ENCODE assay signal across 9 cellular contexts in the genomic region with DNA sequence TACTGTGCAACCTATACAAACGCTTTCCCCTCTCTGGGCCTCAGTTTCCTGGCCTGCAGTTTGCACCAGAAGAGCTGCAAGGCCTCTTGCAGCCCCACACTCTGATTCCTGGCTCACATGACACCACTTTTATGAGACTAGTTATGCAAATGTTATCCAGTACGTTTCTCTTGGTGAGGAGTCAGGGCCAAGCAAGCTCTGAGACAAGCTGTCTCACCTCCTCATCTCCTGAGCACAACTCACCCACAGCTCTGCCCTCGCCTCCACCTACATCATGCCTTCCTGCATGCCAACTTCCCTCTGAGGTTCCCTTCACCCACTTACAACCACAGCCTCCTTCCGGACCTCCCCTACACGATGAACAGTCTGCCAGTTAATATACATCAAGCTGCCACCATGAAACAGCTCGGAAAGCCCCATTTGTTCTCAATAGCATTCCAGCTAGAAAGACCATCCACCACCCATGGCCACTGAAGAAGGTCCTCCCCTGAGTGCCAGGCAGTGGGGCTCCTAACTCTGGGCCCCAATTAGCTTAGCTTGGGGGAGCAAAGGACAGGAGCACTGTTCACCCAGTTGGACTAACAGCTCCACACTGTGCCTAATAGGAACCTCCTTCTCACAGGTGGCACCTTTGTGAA. TPM values are rescaled to one million over a fixed set of nuclear protein-coding genes. Genes with fewer than 3 reads are reported as not detected.
DNase-seq lines count a peak whose midpoint lies in the region; ATAC-seq and TF ChIP-seq lines count a peak whose summit lies in the region.
"Had no signal": no experiment of that assay in that cellular context is flagged by ENCODE, and none has a peak within 500 bp of the region (broad histone marks: within the 10 kb centered on the region; RNA-seq: fewer than 3 reads in every experiment).

No MANE protein-coding gene starts in this region.

- peak; percentile 69 for DNase-seq in activated T-cell treated with anti-CD3 and anti-CD28 coated beads, Interleukin-2, amount 50 U/mL, for 24 hours
- DNase-seq in stimulated activated CD4-positive, alpha-beta T cell treated with anti-CD3 and anti-CD28 coated beads, Interleukin-4, amount 100 ng/mL, for 4 hours, result peak; percentile 46 to 83
- no peak for DNase-seq in NCI-H446 (lab: John Stamatoyannopoulos, UW)
- DNase-seq in SW 1271 (lab: John Stamatoyannopoulos, UW), result no peak
- no peak for DNase-seq in LoVo (ENCODE audit: low spot score)
- DNase-seq in colonic mucosa, result no peak

- peak; percentile 44 for ATAC-seq in GM18868 (IDR thresholded peaks at IDR 0.05; ENCODE audit: unreplicated experiment)

- no peaks in the 10 kb centered on the region for H4K20me1 ChIP-seq in Loucy (ENCODE audit: insufficient read depth, low read length, poor library complexity, severe bottlenecking)

- H3K27ac ChIP-seq in colonic mucosa, result no peak overlapping the region

- peaks cover 75% of the 10 kb centered on the region for H3K4me1 ChIP-seq in Loucy (ENCODE audit: insufficient read depth, low read length, poor library complexity, severe bottlenecking)
- H3K4me1 ChIP-seq in colonic mucosa, result no peaks in the 10 kb centered on the region

- no peaks in the 10 kb centered on the region for H3K27me3 ChIP-seq in Loucy (ENCODE audit: insufficient read depth, low read length, poor library complexity, severe bottlenecking)
- no peaks in the 10 kb centered on the region for H3K27me3 ChIP-seq in colonic mucosa

- H2AFZ ChIP-seq in Loucy (ENCODE audit: low read length), result no peak overlapping the region

- intact Hi-C loops in colonic mucosa (cut with DNase I), result no loop called here

- H3K27me3 Mint-ChIP-seq in activated T-cell treated with anti-CD3 and anti-CD28 coated beads, Interleukin-2, amount 50 U/mL, for 24 hours, result no peaks in the 10 kb centered on the region

- H3K4me3 ChIP-seq in Loucy (ENCODE audit: low read length, poor library complexity, severe bottlenecking) (peak overlapping the region; percentile 63), colonic mucosa (no peak overlapping the region)
- H3K4me3 ChIP-seq: skin epidermis had no signal

- peak overlapping the region; percentile 85 for H3K27ac Mint-ChIP-seq in activated T-cell treated with anti-CD3 and anti-CD28 coated beads, Interleukin-2, amount 50 U/mL, for 24 hours

- H3K9me2 ChIP-seq in Loucy (replicated peaks; ENCODE audit: low read depth, low read length), result no peaks in the 10 kb centered on the region

- H3F3A ChIP-seq in Loucy (ENCODE audit: low read depth), result peaks cover 14% of the 10 kb centered on the region

- TF ChIP-seq CTCF in Loucy (conservative IDR thresholded peaks at IDR 0.05; ENCODE audit: low read length) (no peak), colonic mucosa (IDR thresholded peaks at IDR 0.05) (no peak)

- H3K9ac ChIP-seq in Loucy (ENCODE audit: low read depth, low read length, poor library complexity, severe bottlenecking), result peak overlapping the region; percentile 80
- H3K9ac ChIP-seq in colonic mucosa (ENCODE audit: low read depth in 2 of 2, low read length in 2 of 2), result no peak overlapping the region

- no peaks in the 10 kb centered on the region for H3K79me2 ChIP-seq in Loucy (ENCODE audit: insufficient read depth, low read length)

- peak overlapping the region; percentile 31 for H3K4me3 Mint-ChIP-seq in activated T-cell treated with anti-CD3 and anti-CD28 coated beads, Interleukin-2, amount 50 U/mL, for 24 hours

- H3K9me3 ChIP-seq in Loucy (ENCODE audit: insufficient read depth, low read depth, low read length), result no peaks in the 10 kb centered on the region
- H3K9me3 ChIP-seq in colonic mucosa, result no peaks in the 10 kb centered on the region

- H3K4me1 Mint-ChIP-seq in activated T-cell treated with anti-CD3 and anti-CD28 coated beads, Interleukin-2, amount 50 U/mL, for 24 hours (ENCODE audit: low read depth), result peaks cover 86% of the 10 kb centered on the region

- H3K4me2 ChIP-seq in Loucy (ENCODE audit: low read depth, low read length, poor library complexity, severe bottlenecking), result peak overlapping the region; percentile 81

- no peaks in the 10 kb centered on the region for H3K36me3 Mint-ChIP-seq in activated T-cell treated with anti-CD3 and anti-CD28 coated beads, Interleukin-2, amount 50 U/mL, for 24 hours (ENCODE audit: low read depth)

- no peaks in the 10 kb centered on the region for H3K36me3 ChIP-seq in Loucy (ENCODE audit: insufficient read depth, low read length)
- no peaks in the 10 kb centered on the region for H3K36me3 ChIP-seq in colonic mucosa

- peaks cover 5% of the 10 kb centered on the region for H3K9me3 Mint-ChIP-seq in activated T-cell treated with anti-CD3 and anti-CD28 coated beads, Interleukin-2, amount 50 U/mL, for 24 hours

RNA-seq across cellular contexts. Expression of a gene that starts 25.0 kb away (rescaled TPM):
- 1 to 10 TPM; 2.3 to 2.6 TPM for total RNA-seq in colonic mucosa

RNA-seq across cellular contexts. Expression of a gene that starts 48.0 kb away (rescaled TPM):
- 10 to 100 TPM; 10.4 to 14.3 TPM for total RNA-seq in colonic mucosa

RNA-seq across cellular contexts. Expression of a gene that starts 51.4 kb away (rescaled TPM):
- total RNA-seq in colonic mucosa, result 10 to 100 TPM; 54.7 to 72.5 TPM

Comparison
In these comparisons a context has a peak if more than half of its experiments do, and no peak if none do; other contexts are left out.
1. DNase-seq: peak in activated T-cell treated with anti-CD3 and anti-CD28 coated beads, Interleukin-2, amount 50 U/mL, for 24 hours (single experiment) and stimulated activated CD4-positive, alpha-beta T cell treated with anti-CD3 and anti-CD28 coated beads, Interleukin-4, amount 100 ng/mL, for 4 hours (2 of 2); none in NCI-H446 (0 of 2), SW 1271 (0 of 2), LoVo (single experiment) and colonic mucosa (single experiment).